In genomic region chr2:199704358-199705238, GRCh38 we compare ENCODE assay signal across 9 cellular contexts.
DNase-seq lines count a peak whose midpoint lies in the region; ATAC-seq and TF ChIP-seq lines count a peak whose summit lies in the region.
"Had no signal": no experiment of that assay in that cellular context is flagged by ENCODE, and none has a peak within 500 bp of the region (broad histone marks: within the 10 kb centered on the region; RNA-seq: fewer than 3 reads in every experiment).

No MANE protein-coding gene starts in this region.

- H3K9me3 Mint-ChIP-seq in stimulated activated naive CD8-positive, alpha-beta T cell treated with anti-CD3 and anti-CD28 coated beads, Interleukin-15, amount 100 ng/mL, for 72 hours = peaks cover 8 to 9% of the 10 kb centered on the region in 2 donors
- peaks cover 8% of the 10 kb centered on the region for H3K9me3 Mint-ChIP-seq in endodermal cell
- H3K9me3 Mint-ChIP-seq in naive thymus-derived CD4-positive, alpha-beta T cell = peaks cover 0 to 17% (median 8%) of the 10 kb centered on the region in 11 donors

- H3K4me1 ChIP-seq in PC-9 (replicated peaks; ENCODE audit: insufficient read depth) (no peaks in the 10 kb centered on the region), endodermal cell (ENCODE audit: control insufficient read depth, insufficient read depth, low read length) (no peaks in the 10 kb centered on the region)
- no peaks in the 10 kb centered on the region for H3K4me1 ChIP-seq in naive thymus-derived CD4-positive, alpha-beta T cell (ENCODE audit: control insufficient read depth in 2 of 2, insufficient read depth in 2 of 2, low read length in 2 of 2)

- H3K4me3 ChIP-seq in PC-9 = no peak overlapping the region
- no peak overlapping the region for H3K4me3 ChIP-seq in endodermal cell (ENCODE audit: low read length)
- no peak overlapping the region for H3K4me3 ChIP-seq in naive thymus-derived CD4-positive, alpha-beta T cell (ENCODE audit: low read length)
- H3K4me3 ChIP-seq: thoracic aorta had no signal

- no peak overlapping the region for H3K27ac Mint-ChIP-seq in stimulated activated naive CD8-positive, alpha-beta T cell treated with anti-CD3 and anti-CD28 coated beads, Interleukin-15, amount 100 ng/mL, for 72 hours
- H3K27ac Mint-ChIP-seq in endodermal cell = no peak overlapping the region
- H3K27ac Mint-ChIP-seq in naive thymus-derived CD4-positive, alpha-beta T cell = no peak overlapping the region

- CTCF ChIA-PET in PC-9 (lab: Charles Lee) = interaction anchor here (1.3 to 1.5 kb wide), 2 partner anchors 36 to 235 kb away, joined by 4 to 5 read pairs; no protein-coding TSS in a partner anchor
- CTCF ChIA-PET in naive thymus-derived CD4-positive, alpha-beta T cell (lab: Charles Lee) = no interaction called here

- H2AFZ ChIP-seq in PC-9 = no peak overlapping the region

- no peaks in the 10 kb centered on the region for H3K4me1 Mint-ChIP-seq in stimulated activated naive CD8-positive, alpha-beta T cell treated with anti-CD3 and anti-CD28 coated beads, Interleukin-15, amount 100 ng/mL, for 72 hours
- H3K4me1 Mint-ChIP-seq in endodermal cell = no peaks in the 10 kb centered on the region
- H3K4me1 Mint-ChIP-seq in naive thymus-derived CD4-positive, alpha-beta T cell = peaks cover 0 to 5% (median 0%) of the 10 kb centered on the region in 7 donors

- intact Hi-C loops in PC-9 (cut with micrococcal nuclease; ENCODE audit: unreplicated experiment) = loop anchor here (1.0 to 2.0 kb wide), 4 partner anchors 36 to 998 kb away; no protein-coding TSS in a partner anchor
- intact Hi-C loops in naive thymus-derived CD4-positive, alpha-beta T cell (cut with micrococcal nuclease) = loop anchor here (1.0 to 5.0 kb wide), 4 partner anchors 34 to 778 kb away; no protein-coding TSS in a partner anchor

- TF ChIP-seq CTCF in PC-9 (conservative IDR thresholded peaks at IDR 0.05) = peak; percentile 91
- peak; percentile 86 for TF ChIP-seq CTCF in endodermal cell (conservative IDR thresholded peaks at IDR 0.05)

- H3K9ac ChIP-seq in endodermal cell (ENCODE audit: extremely low read depth, low read length, poor library complexity, severe bottlenecking) = no peak overlapping the region

- H3K4me3 Mint-ChIP-seq in stimulated activated naive CD8-positive, alpha-beta T cell treated with anti-CD3 and anti-CD28 coated beads, Interleukin-15, amount 100 ng/mL, for 72 hours = no peak overlapping the region
- no peak overlapping the region for H3K4me3 Mint-ChIP-seq in endodermal cell
- no peak overlapping the region for H3K4me3 Mint-ChIP-seq in naive thymus-derived CD4-positive, alpha-beta T cell

- H3K9me3 ChIP-seq in PC-9 (ENCODE audit: insufficient read depth, low read depth) = peaks cover 14% of the 10 kb centered on the region; the same call in 1 of the 2 replicates
- H3K9me3 ChIP-seq in endodermal cell (ENCODE audit: control insufficient read depth, low read length) = peaks cover 5% of the 10 kb centered on the region
- H3K9me3 ChIP-seq in naive thymus-derived CD4-positive, alpha-beta T cell (ENCODE audit: control insufficient read depth in 2 of 3, low read length in 3 of 3) = no peaks in the 10 kb centered on the region
- H3K9me3 ChIP-seq: thoracic aorta had no signal

- BruUV-seq in PC-9 (replicated peaks; lab: Mats Ljungman, UMichigan) = no TSS peak

- no peaks in the 10 kb centered on the region for H3K27me3 ChIP-seq in PC-9 (ENCODE audit: insufficient read depth, low read depth)
- H3K27me3 ChIP-seq in endodermal cell (ENCODE audit: control insufficient read depth, insufficient read depth, low read length, poor library complexity, severe bottlenecking) = no peaks in the 10 kb centered on the region
- no peaks in the 10 kb centered on the region for H3K27me3 ChIP-seq in naive thymus-derived CD4-positive, alpha-beta T cell (ENCODE audit: control insufficient read depth in 2 of 2, insufficient read depth in 2 of 2, low read length in 2 of 2)

- no peaks in the 10 kb centered on the region for H3F3A ChIP-seq in PC-9 (ENCODE audit: insufficient read depth, low read depth)

- 88% methylated on average over 1 of the region's 1 CpG; no CpG with 5 or more reads in 1 of the 2 experiments for WGBS in endodermal cell (ENCODE audit: insufficient coverage in 1 of 2, insufficient read length in 1 of 2), 2 experiments

- H3K36me3 Mint-ChIP-seq in endodermal cell (ENCODE audit: low read depth) = no peaks in the 10 kb centered on the region
- peaks cover 0 to 3% (median 0%) of the 10 kb centered on the region in 5 donors for H3K36me3 Mint-ChIP-seq in naive thymus-derived CD4-positive, alpha-beta T cell

- no peak overlapping the region for H3K4me2 ChIP-seq in PC-9

- peak in 1 of 2 donors; percentile 13 for DNase-seq in stimulated activated naive CD8-positive, alpha-beta T cell treated with anti-CD3 and anti-CD28 coated beads, Interleukin-15, amount 100 ng/mL, for 72 hours
- DNase-seq in stimulated activated naive CD8-positive, alpha-beta T cell treated with anti-CD3 and anti-CD28 coated beads, Interleukin-15, Interleukin-2, amounts not matched to agents 100 U/mL and 50 U/mL, for 24 hours = no peak
- peak; percentile 72 for DNase-seq in HPDE6-E6E7 (ENCODE audit: extremely low spot score)
- DNase-seq in PC-9 = peak in 1 of 2 experiments; percentile 37
- peak; percentile 79 for DNase-seq in endodermal cell
- DNase-seq in naive thymus-derived CD4-positive, alpha-beta T cell = peak in 5 of 9 donors; percentile 5 to 27 (median 9)
- DNase-seq in cortex of kidney (lab: John Stamatoyannopoulos, UW) = no peak

- no peaks in the 10 kb centered on the region for H3K36me3 ChIP-seq in PC-9 (ENCODE audit: low read depth)
- no peaks in the 10 kb centered on the region for H3K36me3 ChIP-seq in endodermal cell (ENCODE audit: control insufficient read depth, insufficient read depth, low read length)
- no peaks in the 10 kb centered on the region for H3K36me3 ChIP-seq in naive thymus-derived CD4-positive, alpha-beta T cell (ENCODE audit: control insufficient read depth in 2 of 3, insufficient read depth in 3 of 3, low read length in 3 of 3)
- H3K36me3 ChIP-seq: thoracic aorta had no signal

- H4K20me1 ChIP-seq in PC-9 (ENCODE audit: insufficient read depth) = no peaks in the 10 kb centered on the region

- ATAC-seq in stimulated activated naive CD8-positive, alpha-beta T cell treated with anti-CD3 and anti-CD28 coated beads, Interleukin-15, amount 100 ng/mL, for 72 hours = peak; percentile 66
- no peak for ATAC-seq in stimulated activated naive CD8-positive, alpha-beta T cell treated with anti-CD3 and anti-CD28 coated beads, Interleukin-15, Interleukin-2, amounts not matched to agents 100 U/mL and 50 U/mL, for 24 hours
- peak; percentile 74 for ATAC-seq in naive thymus-derived CD4-positive, alpha-beta T cell
- no peak for ATAC-seq in GM21619 (IDR thresholded peaks at IDR 0.05; ENCODE audit: unreplicated experiment)

- POLR2A ChIA-PET in PC-9 (lab: Charles Lee; ENCODE audit: unreplicated experiment) = interaction anchor here (0.6 kb wide), 1 partner anchor 543 kb away, joined by 4 read pairs; no protein-coding TSS in a partner anchor
- POLR2A ChIA-PET in naive thymus-derived CD4-positive, alpha-beta T cell (lab: Charles Lee) = no interaction called here

- peaks cover 7% of the 10 kb centered on the region for H3K27me3 Mint-ChIP-seq in stimulated activated naive CD8-positive, alpha-beta T cell treated with anti-CD3 and anti-CD28 coated beads, Interleukin-15, amount 100 ng/mL, for 72 hours
- H3K27me3 Mint-ChIP-seq in endodermal cell (ENCODE audit: insufficient read depth) = no peaks in the 10 kb centered on the region
- peaks cover 0 to 7% (median 5%) of the 10 kb centered on the region in 5 donors for H3K27me3 Mint-ChIP-seq in naive thymus-derived CD4-positive, alpha-beta T cell

- H3K9me2 ChIP-seq in PC-9 (ENCODE audit: insufficient read depth) = no peaks in the 10 kb centered on the region

- H3K79me2 ChIP-seq in PC-9 (ENCODE audit: low read depth) = no peaks in the 10 kb centered on the region

- H3K27ac ChIP-seq in PC-9 (no peak overlapping the region), endodermal cell (ENCODE audit: low read depth, low read length) (no peak overlapping the region)
- H3K27ac ChIP-seq in naive thymus-derived CD4-positive, alpha-beta T cell (ENCODE audit: low read depth, low read length) = no peak overlapping the region
- H3K27ac ChIP-seq: thoracic aorta had no signal

Comparison
In these comparisons a context has a peak if more than half of its experiments do, and no peak if none do; other contexts are left out.
1. ATAC-seq: peak in stimulated activated naive CD8-positive, alpha-beta T cell treated with anti-CD3 and anti-CD28 coated beads, Interleukin-15, amount 100 ng/mL, for 72 hours (single experiment) and naive thymus-derived CD4-positive, alpha-beta T cell (single experiment); none in stimulated activated naive CD8-positive, alpha-beta T cell treated with anti-CD3 and anti-CD28 coated beads, Interleukin-15, Interleukin-2, amounts not matched to agents 100 U/mL and 50 U/mL, for 24 hours (single experiment) and GM21619 (single experiment).
2. DNase-seq: peak in HPDE6-E6E7 (single experiment), endodermal cell (single experiment) and naive thymus-derived CD4-positive, alpha-beta T cell (5 of 9); none in stimulated activated naive CD8-positive, alpha-beta T cell treated with anti-CD3 and anti-CD28 coated beads, Interleukin-15, Interleukin-2, amounts not matched to agents 100 U/mL and 50 U/mL, for 24 hours (single experiment) and cortex of kidney (single experiment).